Comparison of ENCODE assay signal across 1 cellular context in the genomic region with DNA sequence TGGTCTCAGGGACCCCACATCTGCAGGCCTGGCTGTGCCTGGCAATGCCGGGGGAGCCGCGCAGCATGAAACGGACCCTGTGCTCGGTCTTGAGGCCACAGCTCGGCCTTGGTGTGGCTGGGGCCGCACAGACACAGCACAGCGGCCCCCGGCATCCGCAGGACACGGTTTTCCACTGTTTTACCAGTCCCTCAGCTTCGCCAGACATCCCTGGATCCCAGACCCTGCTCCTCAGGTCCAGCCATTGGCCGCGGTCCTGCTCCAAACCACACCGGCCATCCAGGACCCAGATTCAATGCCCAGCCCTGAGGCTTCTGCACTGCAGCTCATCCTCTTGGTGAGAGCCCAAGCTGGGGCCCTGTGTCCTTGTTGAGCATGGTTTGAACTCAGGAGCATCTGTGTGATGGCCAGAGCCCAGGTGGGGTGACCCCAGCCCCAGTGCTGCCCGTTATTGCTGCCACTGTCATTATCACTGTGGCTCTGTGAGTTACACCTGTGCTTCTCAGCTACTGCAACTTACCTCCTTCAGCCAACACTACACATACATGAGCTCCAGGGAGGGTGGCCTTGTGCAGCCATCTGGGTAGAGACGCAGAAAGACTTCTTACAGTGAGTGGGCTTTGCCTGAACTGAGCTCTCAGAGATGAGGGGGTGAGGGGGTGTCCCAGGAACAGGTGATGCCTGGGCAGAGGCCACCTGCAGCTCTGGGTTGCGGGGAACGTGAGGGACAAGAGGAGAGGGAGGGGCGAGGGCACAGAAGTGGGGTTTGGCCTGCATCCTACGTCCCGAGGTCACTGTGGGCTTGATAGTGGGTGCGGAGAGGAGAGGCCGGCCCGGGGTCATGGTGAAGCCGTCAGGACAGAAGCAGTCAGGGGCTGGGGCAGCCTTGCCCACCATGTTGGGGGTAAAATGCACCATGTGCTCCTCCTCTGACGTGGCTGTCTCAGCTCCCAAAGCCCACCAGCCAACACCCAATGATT.
TF ChIP-seq lines count a peak whose summit lies in the region.

No MANE protein-coding gene starts in this region.

TF ChIP-seq in WTC11, 78 proteins besides CTCF, POLR2A, EP300 and RAD21 (continued from another document):
- TF ChIP-seq, protein P1, sequence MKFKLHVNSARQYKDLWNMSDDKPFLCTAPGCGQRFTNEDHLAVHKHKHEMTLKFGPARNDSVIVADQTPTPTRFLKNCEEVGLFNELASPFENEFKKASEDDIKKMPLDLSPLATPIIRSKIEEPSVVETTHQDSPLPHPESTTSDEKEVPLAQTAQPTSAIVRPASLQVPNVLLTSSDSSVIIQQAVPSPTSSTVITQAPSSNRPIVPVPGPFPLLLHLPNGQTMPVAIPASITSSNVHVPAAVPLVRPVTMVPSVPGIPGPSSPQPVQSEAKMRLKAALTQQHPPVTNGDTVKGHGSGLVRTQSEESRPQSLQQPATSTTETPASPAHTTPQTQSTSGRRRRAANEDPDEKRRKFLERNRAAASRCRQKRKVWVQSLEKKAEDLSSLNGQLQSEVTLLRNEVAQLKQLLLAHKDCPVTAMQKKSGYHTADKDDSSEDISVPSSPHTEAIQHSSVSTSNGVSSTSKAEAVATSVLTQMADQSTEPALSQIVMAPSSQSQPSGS (CRISPR knock-in tag; IDR thresholded peaks at IDR 0.05; ENCODE audit: borderline replicate concordance, low read depth), result no peak
- TF ChIP-seq FOXP1 (CRISPR knock-in tag; IDR thresholded peaks at IDR 0.05; ENCODE audit: borderline replicate concordance) (no peak), ZBTB21 (CRISPR knock-in tag; IDR thresholded peaks at IDR 0.05; ENCODE audit: borderline replicate concordance) (no peak), SOX15 (CRISPR knock-in tag; IDR thresholded peaks at IDR 0.05) (no peak), ZNF671 (CRISPR knock-in tag; IDR thresholded peaks at IDR 0.05) (no peak), KAT7 (CRISPR knock-in tag; IDR thresholded peaks at IDR 0.05; ENCODE audit: borderline replicate concordance) (no peak)
- TF ChIP-seq, protein P2, sequence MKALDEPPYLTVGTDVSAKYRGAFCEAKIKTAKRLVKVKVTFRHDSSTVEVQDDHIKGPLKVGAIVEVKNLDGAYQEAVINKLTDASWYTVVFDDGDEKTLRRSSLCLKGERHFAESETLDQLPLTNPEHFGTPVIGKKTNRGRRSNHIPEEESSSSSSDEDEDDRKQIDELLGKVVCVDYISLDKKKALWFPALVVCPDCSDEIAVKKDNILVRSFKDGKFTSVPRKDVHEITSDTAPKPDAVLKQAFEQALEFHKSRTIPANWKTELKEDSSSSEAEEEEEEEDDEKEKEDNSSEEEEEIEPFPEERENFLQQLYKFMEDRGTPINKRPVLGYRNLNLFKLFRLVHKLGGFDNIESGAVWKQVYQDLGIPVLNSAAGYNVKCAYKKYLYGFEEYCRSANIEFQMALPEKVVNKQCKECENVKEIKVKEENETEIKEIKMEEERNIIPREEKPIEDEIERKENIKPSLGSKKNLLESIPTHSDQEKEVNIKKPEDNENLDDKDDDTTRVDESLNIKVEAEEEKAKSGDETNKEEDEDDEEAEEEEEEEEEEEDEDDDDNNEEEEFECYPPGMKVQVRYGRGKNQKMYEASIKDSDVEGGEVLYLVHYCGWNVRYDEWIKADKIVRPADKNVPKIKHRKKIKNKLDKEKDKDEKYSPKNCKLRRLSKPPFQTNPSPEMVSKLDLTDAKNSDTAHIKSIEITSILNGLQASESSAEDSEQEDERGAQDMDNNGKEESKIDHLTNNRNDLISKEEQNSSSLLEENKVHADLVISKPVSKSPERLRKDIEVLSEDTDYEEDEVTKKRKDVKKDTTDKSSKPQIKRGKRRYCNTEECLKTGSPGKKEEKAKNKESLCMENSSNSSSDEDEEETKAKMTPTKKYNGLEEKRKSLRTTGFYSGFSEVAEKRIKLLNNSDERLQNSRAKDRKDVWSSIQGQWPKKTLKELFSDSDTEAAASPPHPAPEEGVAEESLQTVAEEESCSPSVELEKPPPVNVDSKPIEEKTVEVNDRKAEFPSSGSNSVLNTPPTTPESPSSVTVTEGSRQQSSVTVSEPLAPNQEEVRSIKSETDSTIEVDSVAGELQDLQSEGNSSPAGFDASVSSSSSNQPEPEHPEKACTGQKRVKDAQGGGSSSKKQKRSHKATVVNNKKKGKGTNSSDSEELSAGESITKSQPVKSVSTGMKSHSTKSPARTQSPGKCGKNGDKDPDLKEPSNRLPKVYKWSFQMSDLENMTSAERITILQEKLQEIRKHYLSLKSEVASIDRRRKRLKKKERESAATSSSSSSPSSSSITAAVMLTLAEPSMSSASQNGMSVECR (CRISPR knock-in tag; IDR thresholded peaks at IDR 0.05; ENCODE audit: borderline replicate concordance), result no peak
